ENCODE assay signal across 23 cellular contexts in genomic region chr3:37481986-37482385, GRCh38. TPM values are rescaled to one million over a fixed set of nuclear protein-coding genes. Genes with fewer than 3 reads are reported as not detected.
"Had no signal": no experiment of that assay in that cellular context is flagged by ENCODE, and none has a peak within 500 bp of the region (broad histone marks: within the 10 kb centered on the region; RNA-seq: fewer than 3 reads in every experiment).

No MANE protein-coding gene starts in this region.

- H3K36me3 Mint-ChIP-seq: immature natural killer cell, naive B cell, neural progenitor cell had no signal

- H3K9ac ChIP-seq: neural progenitor cell, parathyroid adenoma had no signal

- H3K4me3 Mint-ChIP-seq: immature natural killer cell; naive B cell; nephron; neural progenitor cell; stimulated activated effector memory CD8-positive, alpha-beta T cell treated with anti-CD3 and anti-CD28 coated beads, Interleukin-12 subunit alpha, Interleukin-12 subunit beta, amount 100 ng/mL, for 72 hours; type B pancreatic cell had no signal

- H2AFZ ChIP-seq: neural progenitor cell, parathyroid adenoma had no signal

- H3K9me3 ChIP-seq: lower lobe of right lung, prostate gland, right atrium auricular region, stomach, tibial artery had no signal

- H3K36me3 ChIP-seq: neural progenitor cell, prostate gland had no signal

- ATAC-seq: left colon; left ventricle myocardium superior; lower lobe of right lung; sciatic nerve; stimulated activated effector memory CD8-positive, alpha-beta T cell treated with anti-CD3 and anti-CD28 coated beads, Interleukin-12 subunit alpha, Interleukin-12 subunit beta, amount 100 ng/mL, for 72 hours had no signal

- H3K4me2 ChIP-seq: neural progenitor cell had no signal

- H3K9me3 Mint-ChIP-seq: immature natural killer cell; naive B cell; nephron; neural progenitor cell; stimulated activated effector memory CD8-positive, alpha-beta T cell treated with anti-CD3 and anti-CD28 coated beads, Interleukin-12 subunit alpha, Interleukin-12 subunit beta, amount 100 ng/mL, for 72 hours; type B pancreatic cell had no signal

- H3K4me3 ChIP-seq: dorsolateral prefrontal cortex, lower lobe of right lung, neural progenitor cell, prostate gland, right atrium auricular region, stomach, tibial artery had no signal

- H3K27ac ChIP-seq: dorsolateral prefrontal cortex, lower lobe of right lung, neural progenitor cell, parathyroid adenoma, prostate gland, right atrium auricular region, stomach, tibial artery had no signal

- H3K79me2 ChIP-seq: parathyroid adenoma had no signal

- H3K27ac Mint-ChIP-seq: immature natural killer cell; naive B cell; stimulated activated effector memory CD8-positive, alpha-beta T cell treated with anti-CD3 and anti-CD28 coated beads, Interleukin-12 subunit alpha, Interleukin-12 subunit beta, amount 100 ng/mL, for 72 hours; type B pancreatic cell had no signal

- H3K4me1 ChIP-seq: lower lobe of right lung, neural progenitor cell, parathyroid adenoma, prostate gland, tibial artery had no signal

- DNase-seq: dorsolateral prefrontal cortex; effector CD4-positive, alpha-beta T cell; hypothalamus; immature natural killer cell; islet precursor cell; kidney glomerular epithelial cell; left colon; left ventricle myocardium superior; lower lobe of right lung; naive B cell; stimulated activated CD4-positive, alpha-beta T cell treated with anti-CD3 and anti-CD28 coated beads, Interleukin-2, amount 100 ng/mL, for 24 hours; stimulated activated CD4-positive, alpha-beta T cell treated with anti-CD3 and anti-CD28 coated beads, Interleukin-4, amount 100 ng/mL, for 24 hours; stimulated activated naive CD4-positive, alpha-beta T cell treated with Interleukin-2 at 50 U/mL for 16 hours; stomach; tibial artery had no signal

- H3K4me1 Mint-ChIP-seq: immature natural killer cell; naive B cell; neural progenitor cell; stimulated activated effector memory CD8-positive, alpha-beta T cell treated with anti-CD3 and anti-CD28 coated beads, Interleukin-12 subunit alpha, Interleukin-12 subunit beta, amount 100 ng/mL, for 72 hours had no signal

- H3K27me3 ChIP-seq: dorsolateral prefrontal cortex, neural progenitor cell, right atrium auricular region, stomach, tibial artery had no signal

RNA-seq across cellular contexts. Expression of gene ITGA9, which starts 30.0 kb away (rescaled TPM):
- polyA plus RNA-seq: immature natural killer cell had no signal
